ENCODE assay signal across 19 cellular contexts in the genomic region with DNA sequence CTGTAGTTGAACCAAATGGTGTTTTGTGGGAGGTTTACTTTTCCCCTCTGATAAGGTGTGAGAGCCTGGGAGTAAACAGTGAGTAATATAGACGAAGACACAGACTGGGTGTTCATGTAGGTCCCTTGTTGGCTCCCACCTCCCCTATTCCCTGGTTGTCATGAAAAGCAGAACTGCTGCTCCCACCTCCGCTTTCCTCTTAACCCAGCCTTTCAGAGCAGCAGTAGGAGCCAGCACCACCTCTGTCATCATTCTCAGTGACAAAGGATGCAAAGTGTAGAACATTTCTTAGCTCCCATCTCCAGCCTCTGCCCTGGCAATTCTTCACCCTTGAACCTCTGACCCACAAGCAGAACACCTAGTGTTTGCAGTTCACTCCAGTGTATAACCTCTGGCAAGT. TPM values are rescaled to one million over a fixed set of nuclear protein-coding genes. Genes with fewer than 3 reads are reported as not detected.
A peak's percentile ranks its signal among the peaks of the same experiment; 100 is the strongest.
DNase-seq lines count a peak whose midpoint lies in the region; ATAC-seq, FAIRE-seq and TF ChIP-seq lines count a peak whose summit lies in the region.
"Had no signal": no experiment of that assay in that cellular context is flagged by ENCODE, and none has a peak within 500 bp of the region (broad histone marks: within the 10 kb centered on the region; RNA-seq: fewer than 3 reads in every experiment).

No MANE protein-coding gene starts in this region.

- peak; percentile 40 for DNase-seq in CD1c-positive myeloid dendritic cell (ENCODE audit: extremely low spot score)
- DNase-seq in GM12892 (ENCODE audit: insufficient read length): no peak
- DNase-seq in caudate nucleus (lab: John Stamatoyannopoulos, UW): peak in 12 of 61 donors; percentile 2 to 44 (median 32)
- no peak for DNase-seq in stimulated activated effector memory CD8-positive, alpha-beta T cell treated with anti-CD3 and anti-CD28 coated beads, Interleukin-12 subunit alpha, Interleukin-12 subunit beta, amount 100 ng/mL, for 72 hours (ENCODE audit: low spot score in 2 of 2)
- DNase-seq in activated CD8-positive, alpha-beta memory T cell treated with anti-CD3 and anti-CD28 coated beads, Interleukin-2, amount 50 U/mL, for 4 hours: no peak
- no peak for DNase-seq in epidermal melanocyte (ENCODE audit: insufficient read length, low spot score)
- no peak for DNase-seq in iPS-NIHi7 (ENCODE audit: extremely low spot score)
- DNase-seq: COR-L47, DMS153, KG1, NCI-H1436 treated with DMSO at 0.1 percent for 48 hours, NCI-H2029 treated with DMSO at 0.1 percent for 48 hours, NCI-H2171 treated with DMSO at 0.1 percent for 48 hours, NCI-H446 treated with DMSO at 0.1 percent for 48 hours, NCI-H748 treated with DMSO at 0.1 percent for 48 hours, OCI-M1, RPMI8226 had no signal

- no peak overlapping the region for H3K4me3 Mint-ChIP-seq in stimulated activated effector memory CD8-positive, alpha-beta T cell treated with anti-CD3 and anti-CD28 coated beads, Interleukin-12 subunit alpha, Interleukin-12 subunit beta, amount 100 ng/mL, for 72 hours

- peaks cover 44% of the 10 kb centered on the region for H3K36me3 Mint-ChIP-seq in stimulated activated effector memory CD8-positive, alpha-beta T cell treated with anti-CD3 and anti-CD28 coated beads, Interleukin-12 subunit alpha, Interleukin-12 subunit beta, amount 100 ng/mL, for 72 hours

- peak overlapping the region; percentile 26 for H3K27ac Mint-ChIP-seq in stimulated activated effector memory CD8-positive, alpha-beta T cell treated with anti-CD3 and anti-CD28 coated beads, Interleukin-12 subunit alpha, Interleukin-12 subunit beta, amount 100 ng/mL, for 72 hours

- no peaks in the 10 kb centered on the region for H3K9me3 Mint-ChIP-seq in stimulated activated effector memory CD8-positive, alpha-beta T cell treated with anti-CD3 and anti-CD28 coated beads, Interleukin-12 subunit alpha, Interleukin-12 subunit beta, amount 100 ng/mL, for 72 hours

- peak overlapping the region; percentile 31 for H3K27ac ChIP-seq in caudate nucleus (ENCODE audit: low read depth, low read length)
- H3K27ac ChIP-seq: C4-2B had no signal

- H3K4me1 Mint-ChIP-seq in stimulated activated effector memory CD8-positive, alpha-beta T cell treated with anti-CD3 and anti-CD28 coated beads, Interleukin-12 subunit alpha, Interleukin-12 subunit beta, amount 100 ng/mL, for 72 hours: peaks cover 54% of the 10 kb centered on the region

- peak; percentile 17 for FAIRE-seq in GM12892 (lab: Jason Lieb, UNC)

- TF ChIP-seq POLR2A in GM12892 (IDR thresholded peaks at IDR 0.05; ENCODE audit: low read depth, low read length): no peak

- no peak for ATAC-seq in stimulated activated effector memory CD8-positive, alpha-beta T cell treated with anti-CD3 and anti-CD28 coated beads, Interleukin-12 subunit alpha, Interleukin-12 subunit beta, amount 100 ng/mL, for 72 hours
- ATAC-seq: HCT116 had no signal

RNA-seq across cellular contexts. Expression of gene NCOA7, which starts 29.2 kb away (rescaled TPM):
- polyA plus RNA-seq in GM12892 (2012; ENCODE audit: missing spikeins): 37.6 TPM
